1 cellular context compared by ENCODE assay signal in genomic region chr5:179730356-179730755, GRCh38.
TF ChIP-seq lines count a peak whose summit lies in the region.

No MANE protein-coding gene starts in this region.

TF ChIP-seq in HepG2, 621 proteins besides CTCF, POLR2A, EP300 and RAD21:
- no peak for TF ChIP-seq FOXK2 (IDR thresholded peaks at IDR 0.05)
- TF ChIP-seq NR0B2 (CRISPR knock-in tag; IDR thresholded peaks at IDR 0.05) = no peak
- TF ChIP-seq ZNF724P (CRISPR knock-in tag; IDR thresholded peaks at IDR 0.05; ENCODE audit: borderline replicate concordance) = no peak
- no peak for TF ChIP-seq MTERF4 (CRISPR knock-in tag; IDR thresholded peaks at IDR 0.05)
- TF ChIP-seq CEBPB (IDR thresholded peaks at IDR 0.05; ENCODE audit: borderline replicate concordance, low read depth, low read length) = no peak
- no peak for TF ChIP-seq ZBED4 (CRISPR knock-in tag; IDR thresholded peaks at IDR 0.05; ENCODE audit: borderline replicate concordance)
- TF ChIP-seq KLF11 (CRISPR knock-in tag; IDR thresholded peaks at IDR 0.05) = no peak
- no peak for TF ChIP-seq LBX2 (CRISPR knock-in tag; IDR thresholded peaks at IDR 0.05; ENCODE audit: borderline replicate concordance)
- no peak for TF ChIP-seq PAF1 (CRISPR knock-in tag; IDR thresholded peaks at IDR 0.05)
- TF ChIP-seq KDM5B (CRISPR knock-in tag; IDR thresholded peaks at IDR 0.05; ENCODE audit: borderline replicate concordance) = no peak
- no peak for TF ChIP-seq ZNF33A (CRISPR knock-in tag; IDR thresholded peaks at IDR 0.05; ENCODE audit: borderline replicate concordance)
- no peak for TF ChIP-seq ZBTB14 (CRISPR knock-in tag; IDR thresholded peaks at IDR 0.05)
- TF ChIP-seq TEAD3 (CRISPR knock-in tag; optimal IDR thresholded peaks at IDR 0.05; ENCODE audit: borderline replicate concordance) = no peak
